Comparison of ENCODE assay signal across 14 cellular contexts in genomic region chr1:203858055-203858454, GRCh38. TPM values are rescaled to one million over a fixed set of nuclear protein-coding genes. Genes with fewer than 3 reads are reported as not detected.
DNase-seq lines count a peak whose midpoint lies in the region; ATAC-seq and TF ChIP-seq lines count a peak whose summit lies in the region.
"Had no signal": no experiment of that assay in that cellular context is flagged by ENCODE, and none has a peak within 500 bp of the region (broad histone marks: within the 10 kb centered on the region; RNA-seq: fewer than 3 reads in every experiment).

No MANE protein-coding gene starts in this region.

- intact Hi-C loops in posterior vena cava (cut with DNase I), result no loop called here

- no peaks in the 10 kb centered on the region for H3K9me3 Mint-ChIP-seq in osteocyte (ENCODE audit: unreplicated experiment)
- H3K9me3 Mint-ChIP-seq: naive B cell had no signal

- no peaks in the 10 kb centered on the region for H3K27me3 Mint-ChIP-seq in osteocyte (ENCODE audit: unreplicated experiment)
- H3K27me3 Mint-ChIP-seq: naive B cell had no signal

- H3K36me3 Mint-ChIP-seq in osteocyte (ENCODE audit: unreplicated experiment), result peaks cover 17% of the 10 kb centered on the region

- ATAC-seq in HG03469 (IDR thresholded peaks at IDR 0.05; ENCODE audit: unreplicated experiment), result no peak
- ATAC-seq in HG02571 (IDR thresholded peaks at IDR 0.05; ENCODE audit: unreplicated experiment), result no peak

- H3K27ac Mint-ChIP-seq in osteocyte (ENCODE audit: unreplicated experiment), result peak overlapping the region; percentile 77

- H3K27ac ChIP-seq in RWPE1, result peak overlapping the region; percentile 71
- H3K27ac ChIP-seq: KMS-11 had no signal

- TF ChIP-seq CTCF in RWPE1 (conservative IDR thresholded peaks at IDR 0.05; ENCODE audit: low read depth) (no peak), osteocyte (IDR thresholded peaks at IDR 0.05) (no peak)

- POLR2A ChIA-PET in RWPE1 (lab: Yijun Ruan, JAX; ENCODE audit: low non-redundant PET), result interaction anchor here (0.6 kb wide), 1 partner anchor 23 kb away, joined by 3 read pairs; no protein-coding TSS in a partner anchor

- H3K4me1 Mint-ChIP-seq in osteocyte (ENCODE audit: unreplicated experiment), result peaks cover 38% of the 10 kb centered on the region

- CTCF ChIA-PET in RWPE1 (lab: Yijun Ruan, JAX), result interaction anchor here (0.7 to 2.6 kb wide), 5 partner anchors 10 to 370 kb away, joined by 3 to 12 read pairs (median 4); no protein-coding TSS in a partner anchor

- peak; percentile 84 for DNase-seq in ELR (ENCODE audit: low read depth)
- peak; percentile 36 for DNase-seq in RWPE1 (ENCODE audit: low spot score)
- DNase-seq in fibroblast of gingiva (ENCODE audit: low read depth), result peak; percentile 64
- DNase-seq in osteocyte (ENCODE audit: extremely low spot score, unreplicated experiment), result no peak
- DNase-seq in posterior vena cava (ENCODE audit: low spot score), result no peak
- no peak for DNase-seq in nucleus accumbens (lab: John Stamatoyannopoulos, UW)
- DNase-seq: cortex of kidney; naive B cell; NCI-H2171 treated with DMSO at 0.1 percent for 48 hours; stimulated activated CD4-positive, alpha-beta T cell treated with anti-CD3 and anti-CD28 coated beads, Interleukin-4, amount 100 ng/mL, for 24 hours; substantia nigra had no signal

- H3K4me3 Mint-ChIP-seq in osteocyte (ENCODE audit: unreplicated experiment), result no peak overlapping the region
- H3K4me3 Mint-ChIP-seq: naive B cell had no signal

RNA-seq across cellular contexts. Expression of gene SNRPE, which starts 3.3 kb away (rescaled TPM):
- total RNA-seq in osteocyte (95.7 and 102 TPM in 2 replicates), posterior vena cava (10 to 100 TPM; 72.3 to 79.5 TPM)

Comparison
In these comparisons a context has a peak if more than half of its experiments do, and no peak if none do; other contexts are left out.
1. DNase-seq: peak in ELR (single experiment), RWPE1 (single experiment) and fibroblast of gingiva (single experiment); none in osteocyte (single experiment), posterior vena cava (single experiment) and nucleus accumbens (0 of 56).